ENCODE assay signal across 1 cellular context in the genomic region with DNA sequence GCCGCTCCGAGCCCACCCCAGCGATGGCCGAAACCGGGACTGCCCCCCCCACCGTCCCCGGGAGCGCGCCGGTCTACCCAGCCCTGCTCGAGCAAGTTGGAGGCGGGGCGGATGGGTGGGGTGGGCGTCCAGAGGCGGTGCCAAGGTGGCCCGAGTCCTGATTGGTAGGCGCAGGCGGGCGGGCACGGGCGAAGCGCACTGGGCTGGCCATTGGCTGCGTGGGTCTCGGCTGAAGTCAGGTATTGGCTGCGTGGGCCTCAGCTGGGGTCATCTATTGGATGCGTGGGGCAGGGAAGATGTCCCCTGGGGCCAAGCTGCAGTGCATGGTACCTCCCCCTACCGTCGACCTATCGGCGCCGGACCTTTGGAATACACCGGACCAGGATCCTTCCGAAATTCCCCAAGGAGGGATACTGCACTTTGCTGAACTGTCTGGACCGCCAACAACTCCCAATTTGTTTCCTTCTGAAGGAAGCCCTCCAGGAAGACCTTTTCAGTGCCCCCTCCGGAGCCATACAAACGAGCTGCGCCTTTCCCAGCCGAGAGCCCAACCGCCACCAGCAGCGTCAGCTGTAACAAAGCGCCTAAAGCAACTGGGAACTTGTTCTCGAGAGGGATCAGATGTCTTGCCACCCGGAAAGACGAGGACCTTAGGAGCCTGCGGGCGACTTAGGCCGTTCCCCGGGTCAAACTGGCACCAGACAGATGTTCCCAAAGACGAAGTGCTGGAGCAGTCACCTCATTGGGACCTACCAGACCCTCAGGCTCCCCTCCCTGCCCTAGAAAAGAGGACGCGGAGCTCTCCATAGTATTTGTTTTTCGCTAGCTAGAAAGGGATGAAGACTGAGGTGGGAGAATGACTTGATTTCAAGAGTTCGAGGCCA.
TF ChIP-seq lines count a peak whose summit lies in the region.

A gene with protein sequence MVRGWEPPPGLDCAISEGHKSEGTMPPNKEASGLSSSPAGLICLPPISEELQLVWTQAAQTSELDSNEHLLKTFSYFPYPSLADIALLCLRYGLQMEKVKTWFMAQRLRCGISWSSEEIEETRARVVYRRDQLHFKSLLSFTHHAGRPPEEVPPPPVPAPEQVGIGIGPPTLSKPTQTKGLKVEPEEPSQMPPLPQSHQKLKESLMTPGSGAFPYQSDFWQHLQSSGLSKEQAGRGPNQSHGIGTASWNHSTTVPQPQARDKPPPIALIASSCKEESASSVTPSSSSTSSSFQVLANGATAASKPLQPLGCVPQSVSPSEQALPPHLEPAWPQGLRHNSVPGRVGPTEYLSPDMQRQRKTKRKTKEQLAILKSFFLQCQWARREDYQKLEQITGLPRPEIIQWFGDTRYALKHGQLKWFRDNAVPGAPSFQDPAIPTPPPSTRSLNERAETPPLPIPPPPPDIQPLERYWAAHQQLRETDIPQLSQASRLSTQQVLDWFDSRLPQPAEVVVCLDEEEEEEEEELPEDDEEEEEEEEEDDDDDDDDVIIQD (minus strand): TSS at position 113 of the 884 bp plus-strand sequence. CDS start 180 bp downstream, outside the sequence.

TF ChIP-seq in K562, 482 proteins besides CTCF, POLR2A, EP300 and RAD21 (continued from another document and continues in another):
- TF ChIP-seq ZKSCAN3 (CRISPR knock-in tag; IDR thresholded peaks at IDR 0.05) (no peak), MYNN (IDR thresholded peaks at IDR 0.05) (no peak; the same call in 1 of the 2 replicates), MYNN (CRISPR knock-in tag; IDR thresholded peaks at IDR 0.05) (no peak), JUND (IDR thresholded peaks at IDR 0.05; ENCODE audit: borderline replicate concordance, low read depth, low read length) (no peak), JUND (tag; IDR thresholded peaks at IDR 0.05; ENCODE audit: borderline replicate concordance, low read depth, low read length) (peak; percentile 39; the same call in 1 of the 3 replicates), MAFK (IDR thresholded peaks at IDR 0.05; ENCODE audit: low read length) (no peak), HCFC1 (IDR thresholded peaks at IDR 0.05; ENCODE audit: low read depth, low read length) (0 out of 2 replicates have a peak, but pooled peaks have one; percentile 19), ZNF175 (CRISPR knock-in tag; IDR thresholded peaks at IDR 0.05; ENCODE audit: low read depth) (peak; percentile 37; the same call in 1 of the 2 replicates), NBN (IDR thresholded peaks at IDR 0.05; ENCODE audit: low read depth) (no peak), KDM2B (CRISPR knock-in tag; IDR thresholded peaks at IDR 0.05) (no peak), NFYB (IDR thresholded peaks at IDR 0.05; ENCODE audit: extremely low read depth, insufficient read length) (peak; percentile 99), HNRNPK (IDR thresholded peaks at IDR 0.05; ENCODE audit: low read depth, low read length, poor library complexity, severe bottlenecking) (no peak), ELF2 (CRISPR knock-in tag; IDR thresholded peaks at IDR 0.05) (no peak), ZNF41 (CRISPR knock-in tag; conservative IDR thresholded peaks at IDR 0.05) (no peak), ZNF707 (CRISPR knock-in tag; conservative IDR thresholded peaks at IDR 0.05) (no peak), ZNF507 (tag; conservative IDR thresholded peaks at IDR 0.05) (no peak), THRAP3 (IDR thresholded peaks at IDR 0.05; ENCODE audit: borderline replicate concordance) (no peak), ILK (tag; IDR thresholded peaks at IDR 0.05; ENCODE audit: borderline replicate concordance, low read depth) (no peak), ZNF212 (CRISPR knock-in tag; IDR thresholded peaks at IDR 0.05) (no peak), TCF7 (IDR thresholded peaks at IDR 0.05; ENCODE audit: borderline replicate concordance) (no peak; the same call in 1 of the 2 replicates), ZNF354B (CRISPR knock-in tag; IDR thresholded peaks at IDR 0.05) (no peak), MTA2 (IDR thresholded peaks at IDR 0.05; ENCODE audit: low read depth) (no peak), NONO (IDR thresholded peaks at IDR 0.05; ENCODE audit: low read depth in 2 of 2, low read length in 1 of 2) (no peak), IRF2 (CRISPR knock-in tag; IDR thresholded peaks at IDR 0.05) (no peak), ZNF668 (CRISPR knock-in tag; IDR thresholded peaks at IDR 0.05) (no peak), PTTG1 (tag; IDR thresholded peaks at IDR 0.05; ENCODE audit: low read depth) (no peak), HDAC1 (IDR thresholded peaks at IDR 0.05) (peak in 1 of 2 experiments; percentile 43; a peak in 1 of 4 replicates), KLF16 (IDR thresholded peaks at IDR 0.05) (no peak), BRD9 (IDR thresholded peaks at IDR 0.05; ENCODE audit: low read depth, partially characterized antibody) (peak; percentile 43), ZNF699 (CRISPR knock-in tag; IDR thresholded peaks at IDR 0.05; ENCODE audit: insufficient replicate concordance) (no peak), ZNF133 (CRISPR knock-in tag; IDR thresholded peaks at IDR 0.05) (no peak), ZNF778 (CRISPR knock-in tag; IDR thresholded peaks at IDR 0.05) (no peak), ZSCAN29 (IDR thresholded peaks at IDR 0.05) (no peak)
- TF ChIP-seq, protein P1, sequence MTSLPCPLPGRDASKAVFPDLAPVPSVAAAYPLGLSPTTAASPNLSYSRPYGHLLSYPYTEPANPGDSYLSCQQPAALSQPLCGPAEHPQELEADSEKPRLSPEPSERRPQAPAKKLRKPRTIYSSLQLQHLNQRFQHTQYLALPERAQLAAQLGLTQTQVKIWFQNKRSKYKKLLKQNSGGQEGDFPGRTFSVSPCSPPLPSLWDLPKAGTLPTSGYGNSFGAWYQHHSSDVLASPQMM (CRISPR knock-in tag; IDR thresholded peaks at IDR 0.05): no peak
- TF ChIP-seq, protein P2, sequence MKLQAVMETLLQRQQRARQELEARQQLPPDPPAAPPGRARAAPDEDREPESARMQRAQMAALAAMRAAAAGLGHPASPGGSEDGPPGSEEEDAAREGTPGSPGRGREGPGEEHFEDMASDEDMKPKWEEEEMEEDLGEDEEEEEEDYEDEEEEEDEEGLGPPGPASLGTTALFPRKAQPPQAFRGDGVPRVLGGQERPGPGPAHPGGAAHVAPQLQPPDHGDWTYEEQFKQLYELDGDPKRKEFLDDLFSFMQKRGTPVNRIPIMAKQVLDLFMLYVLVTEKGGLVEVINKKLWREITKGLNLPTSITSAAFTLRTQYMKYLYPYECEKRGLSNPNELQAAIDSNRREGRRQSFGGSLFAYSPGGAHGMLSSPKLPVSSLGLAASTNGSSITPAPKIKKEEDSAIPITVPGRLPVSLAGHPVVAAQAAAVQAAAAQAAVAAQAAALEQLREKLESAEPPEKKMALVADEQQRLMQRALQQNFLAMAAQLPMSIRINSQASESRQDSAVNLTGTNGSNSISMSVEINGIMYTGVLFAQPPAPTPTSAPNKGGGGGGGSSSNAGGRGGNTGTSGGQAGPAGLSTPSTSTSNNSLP (IDR thresholded peaks at IDR 0.05; ENCODE audit: borderline replicate concordance, low read depth, low read length): no peak
- TF ChIP-seq, protein P3, sequence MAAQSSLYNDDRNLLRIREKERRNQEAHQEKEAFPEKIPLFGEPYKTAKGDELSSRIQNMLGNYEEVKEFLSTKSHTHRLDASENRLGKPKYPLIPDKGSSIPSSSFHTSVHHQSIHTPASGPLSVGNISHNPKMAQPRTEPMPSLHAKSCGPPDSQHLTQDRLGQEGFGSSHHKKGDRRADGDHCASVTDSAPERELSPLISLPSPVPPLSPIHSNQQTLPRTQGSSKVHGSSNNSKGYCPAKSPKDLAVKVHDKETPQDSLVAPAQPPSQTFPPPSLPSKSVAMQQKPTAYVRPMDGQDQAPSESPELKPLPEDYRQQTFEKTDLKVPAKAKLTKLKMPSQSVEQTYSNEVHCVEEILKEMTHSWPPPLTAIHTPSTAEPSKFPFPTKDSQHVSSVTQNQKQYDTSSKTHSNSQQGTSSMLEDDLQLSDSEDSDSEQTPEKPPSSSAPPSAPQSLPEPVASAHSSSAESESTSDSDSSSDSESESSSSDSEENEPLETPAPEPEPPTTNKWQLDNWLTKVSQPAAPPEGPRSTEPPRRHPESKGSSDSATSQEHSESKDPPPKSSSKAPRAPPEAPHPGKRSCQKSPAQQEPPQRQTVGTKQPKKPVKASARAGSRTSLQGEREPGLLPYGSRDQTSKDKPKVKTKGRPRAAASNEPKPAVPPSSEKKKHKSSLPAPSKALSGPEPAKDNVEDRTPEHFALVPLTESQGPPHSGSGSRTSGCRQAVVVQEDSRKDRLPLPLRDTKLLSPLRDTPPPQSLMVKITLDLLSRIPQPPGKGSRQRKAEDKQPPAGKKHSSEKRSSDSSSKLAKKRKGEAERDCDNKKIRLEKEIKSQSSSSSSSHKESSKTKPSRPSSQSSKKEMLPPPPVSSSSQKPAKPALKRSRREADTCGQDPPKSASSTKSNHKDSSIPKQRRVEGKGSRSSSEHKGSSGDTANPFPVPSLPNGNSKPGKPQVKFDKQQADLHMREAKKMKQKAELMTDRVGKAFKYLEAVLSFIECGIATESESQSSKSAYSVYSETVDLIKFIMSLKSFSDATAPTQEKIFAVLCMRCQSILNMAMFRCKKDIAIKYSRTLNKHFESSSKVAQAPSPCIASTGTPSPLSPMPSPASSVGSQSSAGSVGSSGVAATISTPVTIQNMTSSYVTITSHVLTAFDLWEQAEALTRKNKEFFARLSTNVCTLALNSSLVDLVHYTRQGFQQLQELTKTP (IDR thresholded peaks at IDR 0.05; ENCODE audit: low read depth in 1 of 2, partially characterized antibody in 2 of 2): no peak
- TF ChIP-seq, protein P4, sequence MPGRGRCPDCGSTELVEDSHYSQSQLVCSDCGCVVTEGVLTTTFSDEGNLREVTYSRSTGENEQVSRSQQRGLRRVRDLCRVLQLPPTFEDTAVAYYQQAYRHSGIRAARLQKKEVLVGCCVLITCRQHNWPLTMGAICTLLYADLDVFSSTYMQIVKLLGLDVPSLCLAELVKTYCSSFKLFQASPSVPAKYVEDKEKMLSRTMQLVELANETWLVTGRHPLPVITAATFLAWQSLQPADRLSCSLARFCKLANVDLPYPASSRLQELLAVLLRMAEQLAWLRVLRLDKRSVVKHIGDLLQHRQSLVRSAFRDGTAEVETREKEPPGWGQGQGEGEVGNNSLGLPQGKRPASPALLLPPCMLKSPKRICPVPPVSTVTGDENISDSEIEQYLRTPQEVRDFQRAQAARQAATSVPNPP (IDR thresholded peaks at IDR 0.05; ENCODE audit: borderline replicate concordance, insufficient read depth, insufficient read length): no peak
- TF ChIP-seq, protein P5, sequence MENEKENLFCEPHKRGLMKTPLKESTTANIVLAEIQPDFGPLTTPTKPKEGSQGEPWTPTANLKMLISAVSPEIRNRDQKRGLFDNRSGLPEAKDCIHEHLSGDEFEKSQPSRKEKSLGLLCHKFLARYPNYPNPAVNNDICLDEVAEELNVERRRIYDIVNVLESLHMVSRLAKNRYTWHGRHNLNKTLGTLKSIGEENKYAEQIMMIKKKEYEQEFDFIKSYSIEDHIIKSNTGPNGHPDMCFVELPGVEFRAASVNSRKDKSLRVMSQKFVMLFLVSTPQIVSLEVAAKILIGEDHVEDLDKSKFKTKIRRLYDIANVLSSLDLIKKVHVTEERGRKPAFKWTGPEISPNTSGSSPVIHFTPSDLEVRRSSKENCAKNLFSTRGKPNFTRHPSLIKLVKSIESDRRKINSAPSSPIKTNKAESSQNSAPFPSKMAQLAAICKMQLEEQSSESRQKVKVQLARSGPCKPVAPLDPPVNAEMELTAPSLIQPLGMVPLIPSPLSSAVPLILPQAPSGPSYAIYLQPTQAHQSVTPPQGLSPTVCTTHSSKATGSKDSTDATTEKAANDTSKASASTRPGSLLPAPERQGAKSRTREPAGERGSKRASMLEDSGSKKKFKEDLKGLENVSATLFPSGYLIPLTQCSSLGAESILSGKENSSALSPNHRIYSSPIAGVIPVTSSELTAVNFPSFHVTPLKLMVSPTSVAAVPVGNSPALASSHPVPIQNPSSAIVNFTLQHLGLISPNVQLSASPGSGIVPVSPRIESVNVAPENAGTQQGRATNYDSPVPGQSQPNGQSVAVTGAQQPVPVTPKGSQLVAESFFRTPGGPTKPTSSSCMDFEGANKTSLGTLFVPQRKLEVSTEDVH (IDR thresholded peaks at IDR 0.05; ENCODE audit: low read depth, partially characterized antibody): peak; percentile 18
- TF ChIP-seq, protein P6, sequence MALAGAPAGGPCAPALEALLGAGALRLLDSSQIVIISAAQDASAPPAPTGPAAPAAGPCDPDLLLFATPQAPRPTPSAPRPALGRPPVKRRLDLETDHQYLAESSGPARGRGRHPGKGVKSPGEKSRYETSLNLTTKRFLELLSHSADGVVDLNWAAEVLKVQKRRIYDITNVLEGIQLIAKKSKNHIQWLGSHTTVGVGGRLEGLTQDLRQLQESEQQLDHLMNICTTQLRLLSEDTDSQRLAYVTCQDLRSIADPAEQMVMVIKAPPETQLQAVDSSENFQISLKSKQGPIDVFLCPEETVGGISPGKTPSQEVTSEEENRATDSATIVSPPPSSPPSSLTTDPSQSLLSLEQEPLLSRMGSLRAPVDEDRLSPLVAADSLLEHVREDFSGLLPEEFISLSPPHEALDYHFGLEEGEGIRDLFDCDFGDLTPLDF (CRISPR knock-in tag; IDR thresholded peaks at IDR 0.05): no peak
- TF ChIP-seq, protein P7, sequence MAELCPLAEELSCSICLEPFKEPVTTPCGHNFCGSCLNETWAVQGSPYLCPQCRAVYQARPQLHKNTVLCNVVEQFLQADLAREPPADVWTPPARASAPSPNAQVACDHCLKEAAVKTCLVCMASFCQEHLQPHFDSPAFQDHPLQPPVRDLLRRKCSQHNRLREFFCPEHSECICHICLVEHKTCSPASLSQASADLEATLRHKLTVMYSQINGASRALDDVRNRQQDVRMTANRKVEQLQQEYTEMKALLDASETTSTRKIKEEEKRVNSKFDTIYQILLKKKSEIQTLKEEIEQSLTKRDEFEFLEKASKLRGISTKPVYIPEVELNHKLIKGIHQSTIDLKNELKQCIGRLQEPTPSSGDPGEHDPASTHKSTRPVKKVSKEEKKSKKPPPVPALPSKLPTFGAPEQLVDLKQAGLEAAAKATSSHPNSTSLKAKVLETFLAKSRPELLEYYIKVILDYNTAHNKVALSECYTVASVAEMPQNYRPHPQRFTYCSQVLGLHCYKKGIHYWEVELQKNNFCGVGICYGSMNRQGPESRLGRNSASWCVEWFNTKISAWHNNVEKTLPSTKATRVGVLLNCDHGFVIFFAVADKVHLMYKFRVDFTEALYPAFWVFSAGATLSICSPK (IDR thresholded peaks at IDR 0.05; ENCODE audit: borderline replicate concordance): no peak
- TF ChIP-seq, protein P8, sequence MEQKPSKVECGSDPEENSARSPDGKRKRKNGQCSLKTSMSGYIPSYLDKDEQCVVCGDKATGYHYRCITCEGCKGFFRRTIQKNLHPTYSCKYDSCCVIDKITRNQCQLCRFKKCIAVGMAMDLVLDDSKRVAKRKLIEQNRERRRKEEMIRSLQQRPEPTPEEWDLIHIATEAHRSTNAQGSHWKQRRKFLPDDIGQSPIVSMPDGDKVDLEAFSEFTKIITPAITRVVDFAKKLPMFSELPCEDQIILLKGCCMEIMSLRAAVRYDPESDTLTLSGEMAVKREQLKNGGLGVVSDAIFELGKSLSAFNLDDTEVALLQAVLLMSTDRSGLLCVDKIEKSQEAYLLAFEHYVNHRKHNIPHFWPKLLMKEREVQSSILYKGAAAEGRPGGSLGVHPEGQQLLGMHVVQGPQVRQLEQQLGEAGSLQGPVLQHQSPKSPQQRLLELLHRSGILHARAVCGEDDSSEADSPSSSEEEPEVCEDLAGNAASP (IDR thresholded peaks at IDR 0.05): no peak
- TF ChIP-seq, protein P9, sequence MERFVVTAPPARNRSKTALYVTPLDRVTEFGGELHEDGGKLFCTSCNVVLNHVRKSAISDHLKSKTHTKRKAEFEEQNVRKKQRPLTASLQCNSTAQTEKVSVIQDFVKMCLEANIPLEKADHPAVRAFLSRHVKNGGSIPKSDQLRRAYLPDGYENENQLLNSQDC (CRISPR knock-in tag; IDR thresholded peaks at IDR 0.05): no peak
